6 cellular contexts compared by ENCODE assay signal in genomic region chr9:137606005-137606601, GRCh38. TPM values are rescaled to one million over a fixed set of nuclear protein-coding genes. Genes with fewer than 3 reads are reported as not detected.
DNase-seq lines count a peak whose midpoint lies in the region; ATAC-seq lines count a peak whose summit lies in the region.

No MANE protein-coding gene starts in this region.

- H3K79me2 ChIP-seq in mesendoderm (ENCODE audit: control insufficient read depth, insufficient read depth, low read length), result no peaks in the 10 kb centered on the region

- H3K4ac ChIP-seq in mesendoderm (ENCODE audit: low read depth, low read length), result peak overlapping the region; percentile 18

- H3K27ac Mint-ChIP-seq in activated T-helper 2 cell treated with anti-CD3 and anti-CD28 coated beads, Interferon-gamma antibody, Interleukin-2, Interleukin-4, amounts not matched to agents 10 μg/mL and 5 μg/mL and 100 μg/mL, durations not matched to agents 14 hours and 24 hours and 36 hours, result peak overlapping the region; percentile 62

- H3K18ac ChIP-seq in mesendoderm (ENCODE audit: low read length), result peak overlapping the region; percentile 23

- WGBS in mesendoderm (ENCODE audit: extremely low coverage, insufficient coverage, low lambda C conversion rate), result no CpG with 5 or more reads among the region's 57 CpGs

- H2BK120ac ChIP-seq in mesendoderm (ENCODE audit: low read depth, low read length), result no peak overlapping the region

- no peak overlapping the region for H2AK5ac ChIP-seq in mesendoderm (ENCODE audit: low read length)

- H4K8ac ChIP-seq in mesendoderm (ENCODE audit: low read depth, low read length), result no peak overlapping the region

- ATAC-seq in HG02884 (IDR thresholded peaks at IDR 0.05; ENCODE audit: unreplicated experiment), result peak; percentile 27

- H3K27ac ChIP-seq in mesendoderm (ENCODE audit: low read depth, low read length), result no peak overlapping the region

- H3K9ac ChIP-seq in mesendoderm (ENCODE audit: low read length), result peak overlapping the region; percentile 82

- peak overlapping the region; percentile 43 for H3K4me3 ChIP-seq in mesendoderm (ENCODE audit: low read length)

- no peak overlapping the region for H2BK5ac ChIP-seq in mesendoderm (ENCODE audit: low read length)

- H3K4me3 Mint-ChIP-seq in activated T-helper 2 cell treated with anti-CD3 and anti-CD28 coated beads, Interferon-gamma antibody, Interleukin-2, Interleukin-4, amounts not matched to agents 10 μg/mL and 5 μg/mL and 100 μg/mL, durations not matched to agents 14 hours and 24 hours and 36 hours (ENCODE audit: low read depth), result peak overlapping the region; percentile 82

- DNase-seq in Daoy (ENCODE audit: low read depth) (peak; percentile 43), mesendoderm (no peak), SW480 (ENCODE audit: low spot score) (no peak), SW 1271 (lab: John Stamatoyannopoulos, UW) (no peak)
- peak; percentile 30 for DNase-seq in activated T-helper 2 cell treated with anti-CD3 and anti-CD28 coated beads, Interferon-gamma antibody, Interleukin-2, Interleukin-4, amounts not matched to agents 10 μg/mL and 5 μg/mL and 100 μg/mL, durations not matched to agents 14 hours and 24 hours and 36 hours (ENCODE audit: low spot score)

- H2BK15ac ChIP-seq in mesendoderm (replicated peaks; ENCODE audit: low read depth), result no peak overlapping the region

- H3K4me2 ChIP-seq in mesendoderm (ENCODE audit: low read length), result peak overlapping the region; percentile 74

- H3K9me3 Mint-ChIP-seq in activated T-helper 2 cell treated with anti-CD3 and anti-CD28 coated beads, Interferon-gamma antibody, Interleukin-2, Interleukin-4, amounts not matched to agents 10 μg/mL and 5 μg/mL and 100 μg/mL, durations not matched to agents 14 hours and 24 hours and 36 hours, result no peaks in the 10 kb centered on the region

- H3K4me1 ChIP-seq in mesendoderm (ENCODE audit: control insufficient read depth, low read depth, low read length), result no peaks in the 10 kb centered on the region

- intact Hi-C loops in activated T-helper 2 cell treated with anti-CD3 and anti-CD28 coated beads, Interferon-gamma antibody, Interleukin-2, Interleukin-4, amounts not matched to agents 10 μg/mL and 5 μg/mL and 100 μg/mL, durations not matched to agents 14 hours and 24 hours and 36 hours (cut with micrococcal nuclease), result loop anchor here (10.0 kb wide), 1 partner anchor 141 kb away; no protein-coding TSS in a partner anchor

- H3K36me3 Mint-ChIP-seq in activated T-helper 2 cell treated with anti-CD3 and anti-CD28 coated beads, Interferon-gamma antibody, Interleukin-2, Interleukin-4, amounts not matched to agents 10 μg/mL and 5 μg/mL and 100 μg/mL, durations not matched to agents 14 hours and 24 hours and 36 hours (ENCODE audit: low read depth), result peaks cover 2% of the 10 kb centered on the region

- peaks cover 3% of the 10 kb centered on the region for H3K79me1 ChIP-seq in mesendoderm (ENCODE audit: low read length)

- H3K23ac ChIP-seq in mesendoderm (ENCODE audit: low read length), result peak overlapping the region; percentile 80

- H3K4me1 Mint-ChIP-seq in activated T-helper 2 cell treated with anti-CD3 and anti-CD28 coated beads, Interferon-gamma antibody, Interleukin-2, Interleukin-4, amounts not matched to agents 10 μg/mL and 5 μg/mL and 100 μg/mL, durations not matched to agents 14 hours and 24 hours and 36 hours (ENCODE audit: low read depth), result peaks cover 18% of the 10 kb centered on the region

- H3K27me3 ChIP-seq in mesendoderm (ENCODE audit: insufficient read depth, low read length, poor library complexity), result no peaks in the 10 kb centered on the region

- H3K36me3 ChIP-seq in mesendoderm (ENCODE audit: control insufficient read depth, insufficient read depth, low read length), result no peaks in the 10 kb centered on the region

- H3K27me3 Mint-ChIP-seq in activated T-helper 2 cell treated with anti-CD3 and anti-CD28 coated beads, Interferon-gamma antibody, Interleukin-2, Interleukin-4, amounts not matched to agents 10 μg/mL and 5 μg/mL and 100 μg/mL, durations not matched to agents 14 hours and 24 hours and 36 hours (ENCODE audit: low read depth), result no peaks in the 10 kb centered on the region

- H4K5ac ChIP-seq in mesendoderm (ENCODE audit: low read length), result no peak overlapping the region

- H3K56ac ChIP-seq in mesendoderm (ENCODE audit: low read length), result peak overlapping the region; percentile 96

RNA-seq across cellular contexts. Expression of gene ARRDC1, which starts 0.6 kb away (rescaled TPM):
- total RNA-seq in Daoy (2014; rRNA removed; shearing (Covaris generic)), result 11.5 and 11.6 TPM in 2 replicates
- total RNA-seq in activated T-helper 2 cell treated with anti-CD3 and anti-CD28 coated beads, Interferon-gamma antibody, Interleukin-2, Interleukin-4, amounts not matched to agents 10 μg/mL and 5 μg/mL and 100 μg/mL, durations not matched to agents 14 hours and 24 hours and 36 hours, result 71.1 and 73.1 TPM in 2 replicates
- polyA plus RNA-seq in mesendoderm (2013, experiment 1 of 2), result 12.8 TPM
- polyA plus RNA-seq in mesendoderm (2013, experiment 2 of 2), result 11.7 TPM

RNA-seq across cellular contexts. Expression of gene EHMT1, which starts 12.7 kb away (rescaled TPM):
- total RNA-seq in Daoy (2014; rRNA removed; shearing (Covaris generic)), result 36.8 and 51.9 TPM in 2 replicates
- total RNA-seq in activated T-helper 2 cell treated with anti-CD3 and anti-CD28 coated beads, Interferon-gamma antibody, Interleukin-2, Interleukin-4, amounts not matched to agents 10 μg/mL and 5 μg/mL and 100 μg/mL, durations not matched to agents 14 hours and 24 hours and 36 hours, result 96.5 and 103 TPM in 2 replicates
- 64.8 TPM for polyA plus RNA-seq in mesendoderm (2013, experiment 1 of 2)
- 67.8 TPM for polyA plus RNA-seq in mesendoderm (2013, experiment 2 of 2)

RNA-seq across cellular contexts. Expression of gene ZMYND19, which starts 15.8 kb away (rescaled TPM):
- total RNA-seq in Daoy (2014; rRNA removed; shearing (Covaris generic)), result 55.7 and 64.5 TPM in 2 replicates
- 72.4 and 74.4 TPM in 2 replicates for total RNA-seq in activated T-helper 2 cell treated with anti-CD3 and anti-CD28 coated beads, Interferon-gamma antibody, Interleukin-2, Interleukin-4, amounts not matched to agents 10 μg/mL and 5 μg/mL and 100 μg/mL, durations not matched to agents 14 hours and 24 hours and 36 hours
- polyA plus RNA-seq in mesendoderm (2013, experiment 1 of 2), result 30.2 TPM
- 29.7 TPM for polyA plus RNA-seq in mesendoderm (2013, experiment 2 of 2)

RNA-seq across cellular contexts. Expression of gene DPH7, which starts 27.4 kb away (rescaled TPM):
- total RNA-seq in Daoy (2014; rRNA removed; shearing (Covaris generic)), result 56.5 and 61.9 TPM in 2 replicates
- total RNA-seq in activated T-helper 2 cell treated with anti-CD3 and anti-CD28 coated beads, Interferon-gamma antibody, Interleukin-2, Interleukin-4, amounts not matched to agents 10 μg/mL and 5 μg/mL and 100 μg/mL, durations not matched to agents 14 hours and 24 hours and 36 hours, result 43.2 and 46.2 TPM in 2 replicates
- polyA plus RNA-seq in mesendoderm (2013, experiment 1 of 2), result 31.5 TPM
- 31.5 TPM for polyA plus RNA-seq in mesendoderm (2013, experiment 2 of 2)

RNA-seq across cellular contexts. Expression of gene MRPL41, which starts 54.4 kb away (rescaled TPM):
- total RNA-seq in Daoy (2014; rRNA removed; shearing (Covaris generic)), result 101 and 119 TPM in 2 replicates
- total RNA-seq in activated T-helper 2 cell treated with anti-CD3 and anti-CD28 coated beads, Interferon-gamma antibody, Interleukin-2, Interleukin-4, amounts not matched to agents 10 μg/mL and 5 μg/mL and 100 μg/mL, durations not matched to agents 14 hours and 24 hours and 36 hours, result 43.2 and 49.4 TPM in 2 replicates
- polyA plus RNA-seq in mesendoderm (2013, experiment 1 of 2), result 28.7 TPM
- 28.9 TPM for polyA plus RNA-seq in mesendoderm (2013, experiment 2 of 2)

Comparison
In these comparisons a context has a peak if more than half of its experiments do, and no peak if none do; other contexts are left out.
1. DNase-seq: peak in Daoy (single experiment) and activated T-helper 2 cell treated with anti-CD3 and anti-CD28 coated beads, Interferon-gamma antibody, Interleukin-2, Interleukin-4, amounts not matched to agents 10 μg/mL and 5 μg/mL and 100 μg/mL, durations not matched to agents 14 hours and 24 hours and 36 hours (single experiment); none in mesendoderm (single experiment), SW480 (single experiment) and SW 1271 (0 of 2).